21 cellular contexts compared by ENCODE assay signal in genomic region chr13:31967155-31967554, GRCh38.
DNase-seq lines count a peak whose midpoint lies in the region; ATAC-seq and TF ChIP-seq lines count a peak whose summit lies in the region.
"Had no signal": no experiment of that assay in that cellular context is flagged by ENCODE, and none has a peak within 500 bp of the region (broad histone marks: within the 10 kb centered on the region; RNA-seq: fewer than 3 reads in every experiment).

No MANE protein-coding gene starts in this region.

- 91% methylated on average over 1 of the region's 1 CpG for WGBS in hepatocyte (ENCODE audit: low lambda C conversion rate, missing lambda C conversion rate)

- CTCF ChIA-PET in PC-9 (lab: Charles Lee) = interaction anchor here (0.6 to 1.1 kb wide), 3 partner anchors 14 to 347 kb away, joined by 3 read pairs; no protein-coding TSS in a partner anchor

- BruUV-seq in PC-9 (replicated peaks; lab: Mats Ljungman, UMichigan) = no TSS peak

- H3K9me3 ChIP-seq in PC-9 (ENCODE audit: insufficient read depth, low read depth) (no peaks in the 10 kb centered on the region), hepatocyte (ENCODE audit: low read depth) (no peaks in the 10 kb centered on the region), colonic mucosa (no peaks in the 10 kb centered on the region), Peyer's patch (no peaks in the 10 kb centered on the region)
- H3K9me3 ChIP-seq: esophagus squamous epithelium, SJCRH30 had no signal

- H3K4me2 ChIP-seq in PC-9 (no peak overlapping the region), hepatocyte (no peak overlapping the region)
- H3K4me2 ChIP-seq: BLaER1 had no signal

- H3K27ac ChIP-seq in PC-9 (no peak overlapping the region), hepatocyte (no peak overlapping the region), colonic mucosa (no peak overlapping the region), Peyer's patch (no peak overlapping the region)
- H3K27ac ChIP-seq: BLaER1, dorsolateral prefrontal cortex, esophagus squamous epithelium, SJCRH30 had no signal

- no peaks in the 10 kb centered on the region for H3F3A ChIP-seq in PC-9 (ENCODE audit: insufficient read depth, low read depth)

- no peaks in the 10 kb centered on the region for H3K79me2 ChIP-seq in PC-9 (ENCODE audit: low read depth)
- H3K79me2 ChIP-seq in hepatocyte = no peaks in the 10 kb centered on the region

- intact Hi-C loops in PC-9 (cut with micrococcal nuclease; ENCODE audit: unreplicated experiment) = no loop called here
- intact Hi-C loops in colonic mucosa (cut with DNase I) = no loop called here
- intact Hi-C loops in left colon (cut with DNase I, micrococcal nuclease) = no loop called here

- H3K9me2 ChIP-seq in PC-9 (ENCODE audit: insufficient read depth) (no peaks in the 10 kb centered on the region), hepatocyte (replicated peaks; ENCODE audit: insufficient read depth) (no peaks in the 10 kb centered on the region)

- DNase-seq in ACHN (peak; percentile 36), GM12865 (ENCODE audit: low read depth) (no peak), PC-9 (no peak), hepatocyte (ENCODE audit: low spot score) (no peak), colonic mucosa (no peak), left colon (no peak), Peyer's patch (no peak)
- DNase-seq: activated CD4-positive, alpha-beta T cell treated with anti-CD3 and anti-CD28 coated beads, Interleukin-2, amount 10 ng/mL, durations not matched to agents 24 days and 14 days; activated CD8-positive, alpha-beta memory T cell treated with anti-CD3 and anti-CD28 coated beads, Interleukin-2, amount 50 U/mL, for 48 hours; activated naive CD4-positive, alpha-beta T cell treated with Interleukin-2 at 50 U/mL for 16 hours; DMS153; dorsolateral prefrontal cortex; esophagus squamous epithelium; IMR-90; midbrain; NCI-H1092 treated with DMSO at 0.1 percent for 48 hours; NK-92 treated with Interleukin-12 subunit alpha and Interleukin-12 subunit beta, amount 100 ng/mL, for 24 hours; SJCRH30; stimulated activated CD4-positive, alpha-beta T cell treated with anti-CD3 and anti-CD28 coated beads, Interleukin-4, amount 100 ng/mL, for 4 hours had no signal

- no peak for TF ChIP-seq POLR2A in Peyer's patch (IDR thresholded peaks at IDR 0.05)

- H2AFZ ChIP-seq in PC-9 (no peak overlapping the region), hepatocyte (no peak overlapping the region)

- ATAC-seq in left colon (no peak), HG03378 (IDR thresholded peaks at IDR 0.05; ENCODE audit: unreplicated experiment) (no peak)

- H4K20me1 ChIP-seq in PC-9 (ENCODE audit: insufficient read depth) (no peaks in the 10 kb centered on the region), hepatocyte (ENCODE audit: insufficient read depth, poor library complexity, severe bottlenecking) (no peaks in the 10 kb centered on the region)
- H4K20me1 ChIP-seq: BLaER1 had no signal

- no peak overlapping the region for H3K9ac ChIP-seq in colonic mucosa (ENCODE audit: low read depth in 2 of 2, low read length in 2 of 2)
- H3K9ac ChIP-seq: BLaER1 had no signal

- H3K4me1 ChIP-seq in PC-9 (replicated peaks; ENCODE audit: insufficient read depth) (0 out of 2 replicates have a peak, but pooled peaks cover 5% of the 10 kb centered on the region), hepatocyte (ENCODE audit: insufficient read depth) (peaks cover 3% of the 10 kb centered on the region), colonic mucosa (no peaks in the 10 kb centered on the region), Peyer's patch (peaks cover 0 to 12% (median 0%) of the 10 kb centered on the region in 4 donors)
- H3K4me1 ChIP-seq: BLaER1 had no signal

- H3K4me3 ChIP-seq in GM12865 (ENCODE audit: low read depth, low read length) = no peak overlapping the region
- no peak overlapping the region for H3K4me3 ChIP-seq in PC-9
- no peak overlapping the region for H3K4me3 ChIP-seq in hepatocyte
- no peak overlapping the region for H3K4me3 ChIP-seq in colonic mucosa
- H3K4me3 ChIP-seq in Peyer's patch = no peak overlapping the region
- H3K4me3 ChIP-seq: BLaER1, dorsolateral prefrontal cortex, esophagus squamous epithelium, SJCRH30 had no signal

- no peaks in the 10 kb centered on the region for H3K27me3 ChIP-seq in PC-9 (ENCODE audit: insufficient read depth, low read depth)
- H3K27me3 ChIP-seq in hepatocyte = no peaks in the 10 kb centered on the region
- H3K27me3 ChIP-seq in colonic mucosa = no peaks in the 10 kb centered on the region
- H3K27me3 ChIP-seq in Peyer's patch = no peaks in the 10 kb centered on the region
- H3K27me3 ChIP-seq: BLaER1, dorsolateral prefrontal cortex, esophagus squamous epithelium, SJCRH30 had no signal

- POLR2A ChIA-PET in PC-9 (lab: Charles Lee; ENCODE audit: unreplicated experiment) = interaction anchor here (0.6 to 0.7 kb wide), 2 partner anchors 36 to 844 kb away, joined by 3 to 6 read pairs; no protein-coding TSS in a partner anchor

- no peaks in the 10 kb centered on the region for H3K36me3 ChIP-seq in PC-9 (ENCODE audit: low read depth)
- no peaks in the 10 kb centered on the region for H3K36me3 ChIP-seq in hepatocyte (replicated peaks; ENCODE audit: insufficient read depth, low read depth)
- no peaks in the 10 kb centered on the region for H3K36me3 ChIP-seq in colonic mucosa
- H3K36me3 ChIP-seq in Peyer's patch = no peaks in the 10 kb centered on the region
- H3K36me3 ChIP-seq: BLaER1, esophagus squamous epithelium, SJCRH30 had no signal

- in situ Hi-C loops in ACHN (cut with HindIII; ENCODE audit: low pct_ligation_motif_present, low pct_unique_long_range_greater_than_20kb, low sequenced_read_pairs) = no loop called here

- peak; percentile 15 for TF ChIP-seq CTCF in GM12865 (IDR thresholded peaks at IDR 0.05; ENCODE audit: insufficient read depth, low read depth, low read length, missing control alignments)
- TF ChIP-seq CTCF in PC-9 (conservative IDR thresholded peaks at IDR 0.05) = peak; percentile 62
- TF ChIP-seq CTCF in hepatocyte (IDR thresholded peaks at IDR 0.05; ENCODE audit: poor library complexity) = peak; percentile 10
- no peak for TF ChIP-seq CTCF in colonic mucosa (IDR thresholded peaks at IDR 0.05)
- peak in 2 of 6 experiments; percentile 19 to 27 for TF ChIP-seq CTCF in Peyer's patch (IDR thresholded peaks at IDR 0.05)
